ENCODE assay signal across 2 cellular contexts in the genomic region with DNA sequence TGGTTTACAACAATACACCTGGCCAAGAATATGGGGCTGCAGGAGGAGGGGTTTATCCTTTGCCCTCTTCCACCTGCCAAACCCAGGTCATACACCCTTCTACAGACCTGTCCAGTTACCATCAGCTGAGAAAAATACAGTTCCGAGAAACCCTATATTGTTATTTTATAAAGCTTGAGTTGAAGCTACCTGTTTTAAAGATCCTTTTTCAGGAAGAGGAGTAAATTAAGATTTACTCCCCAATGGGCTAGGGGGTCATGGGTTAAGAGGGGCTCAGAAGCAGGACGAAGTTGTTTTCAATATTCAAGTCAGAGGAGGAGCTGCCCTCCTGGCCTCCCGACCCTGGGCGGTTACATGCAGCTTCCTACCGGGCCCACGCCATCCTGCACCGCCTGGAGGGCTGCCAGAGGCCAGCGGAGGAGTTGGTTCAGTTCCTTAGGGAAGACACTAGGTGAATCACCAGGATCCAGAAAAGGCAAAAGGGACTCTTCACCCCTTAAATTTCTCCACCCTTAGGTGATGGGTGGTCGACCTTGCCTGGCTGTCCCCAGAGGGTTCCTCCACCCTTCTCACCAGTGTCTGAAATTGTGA.
TF ChIP-seq lines count a peak whose summit lies in the region.

No MANE protein-coding gene starts in this region.

TF ChIP-seq in H1, 55 proteins besides CTCF, POLR2A, EP300 and RAD21:
- TF ChIP-seq RXRA (IDR thresholded peaks at IDR 0.05; ENCODE audit: insufficient read depth, low read depth, low read length), result no peak
- TF ChIP-seq EGR1 (IDR thresholded peaks at IDR 0.05; ENCODE audit: borderline replicate concordance, low read depth, low read length), result no peak
- TF ChIP-seq TCF12 (IDR thresholded peaks at IDR 0.05; ENCODE audit: low read depth, low read length), result no peak
- no peak for TF ChIP-seq GABPA (IDR thresholded peaks at IDR 0.05; ENCODE audit: borderline replicate concordance, insufficient read depth, low read length)
- no peak for TF ChIP-seq SP4 (IDR thresholded peaks at IDR 0.05; ENCODE audit: low read length)
- TF ChIP-seq, protein P1, sequence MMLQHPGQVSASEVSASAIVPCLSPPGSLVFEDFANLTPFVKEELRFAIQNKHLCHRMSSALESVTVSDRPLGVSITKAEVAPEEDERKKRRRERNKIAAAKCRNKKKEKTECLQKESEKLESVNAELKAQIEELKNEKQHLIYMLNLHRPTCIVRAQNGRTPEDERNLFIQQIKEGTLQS (IDR thresholded peaks at IDR 0.05; ENCODE audit: insufficient read depth, low read depth, low read length), result no peak
- no peak for TF ChIP-seq CBX5 (IDR thresholded peaks at IDR 0.05; ENCODE audit: low read depth, low read length)

TF ChIP-seq in GM12891, 5 proteins besides CTCF, POLR2A, EP300 and RAD21:
- no peak for TF ChIP-seq POLR2AphosphoS5 (IDR thresholded peaks at IDR 0.05; ENCODE audit: low read depth, low read length)
- TF ChIP-seq TAF1 (IDR thresholded peaks at IDR 0.05; ENCODE audit: low read depth, low read length), result no peak
- no peak for TF ChIP-seq POU2F2 (IDR thresholded peaks at IDR 0.05; ENCODE audit: low read depth, low read length)
- no peak for TF ChIP-seq SPI1 (IDR thresholded peaks at IDR 0.05; ENCODE audit: low read depth, low read length)
- no peak for TF ChIP-seq PAX5 (IDR thresholded peaks at IDR 0.05; ENCODE audit: insufficient read depth, low read length, severe bottlenecking)
